Comparison of ENCODE assay signal across 8 cellular contexts in the genomic region with DNA sequence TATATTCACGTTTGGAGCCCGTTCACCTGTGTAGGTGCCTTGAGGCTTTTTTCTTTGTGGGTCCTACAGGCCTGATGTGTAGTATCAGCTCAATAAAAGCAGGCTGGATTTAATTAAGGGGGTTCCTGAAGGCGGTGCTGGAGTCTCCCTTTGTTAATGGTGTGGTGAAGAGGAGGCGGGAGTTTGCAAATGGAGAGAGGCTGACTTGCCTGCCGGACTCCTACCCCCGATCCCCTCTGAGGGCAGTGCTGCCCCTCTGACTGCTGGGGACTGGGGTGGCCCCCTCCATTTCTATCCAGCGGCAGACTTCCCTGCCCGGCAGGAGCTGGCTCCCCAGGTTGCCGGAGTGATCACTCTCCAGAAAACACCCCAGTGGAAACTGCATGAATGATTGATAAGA. TPM values are rescaled to one million over a fixed set of nuclear protein-coding genes. Genes with fewer than 3 reads are reported as not detected.
A peak's percentile ranks its signal among the peaks of the same experiment; 100 is the strongest.
DNase-seq lines count a peak whose midpoint lies in the region; ATAC-seq and TF ChIP-seq lines count a peak whose summit lies in the region.

No MANE protein-coding gene starts in this region.

- H3K27ac ChIP-seq in heart left ventricle = peak overlapping the region; percentile 59 to 96 (median 86)
- H3K27ac ChIP-seq in upper lobe of right lung = peak overlapping the region; percentile 36

- H3K36me3 Mint-ChIP-seq in chondrocyte (ENCODE audit: low read depth) = no peaks in the 10 kb centered on the region
- H3K36me3 Mint-ChIP-seq in naive thymus-derived CD8-positive, alpha-beta T cell = peaks cover 0 to 5% (median 0%) of the 10 kb centered on the region in 3 donors

- peak overlapping the region; percentile 83 for H3K27ac Mint-ChIP-seq in chondrocyte (ENCODE audit: unreplicated experiment)
- peak overlapping the region in 8 of 10 donors; percentile 28 to 89 (median 51) for H3K27ac Mint-ChIP-seq in naive thymus-derived CD8-positive, alpha-beta T cell

- no peak overlapping the region for H3K4me3 Mint-ChIP-seq in chondrocyte (ENCODE audit: unreplicated experiment)
- peak overlapping the region in 7 of 10 donors; percentile 15 to 66 (median 34) for H3K4me3 Mint-ChIP-seq in naive thymus-derived CD8-positive, alpha-beta T cell

- H3K36me3 ChIP-seq in heart left ventricle = peaks cover 0 to 22% (median 12%) of the 10 kb centered on the region in 9 donors
- H3K36me3 ChIP-seq in upper lobe of right lung = peaks cover 10% of the 10 kb centered on the region

- 50 to 73% (median 70%) methylated on average over 9 of the region's 9 CpGs for WGBS in heart left ventricle, 4 donors

- H3K27me3 ChIP-seq in heart left ventricle = no peaks in the 10 kb centered on the region
- no peaks in the 10 kb centered on the region for H3K27me3 ChIP-seq in upper lobe of right lung

- H3K4me3 ChIP-seq in heart left ventricle (no peak overlapping the region), upper lobe of right lung (no peak overlapping the region)

- no peaks in the 10 kb centered on the region for H3K9me3 ChIP-seq in heart left ventricle
- H3K9me3 ChIP-seq in upper lobe of right lung = no peaks in the 10 kb centered on the region

- H3K4me1 ChIP-seq in heart left ventricle (peaks cover 21 to 99% (median 86%) of the 10 kb centered on the region in 12 donors), upper lobe of right lung (peaks cover 69% of the 10 kb centered on the region)

- POLR2A ChIA-PET in naive thymus-derived CD8-positive, alpha-beta T cell (lab: Charles Lee) = interaction anchor here (0.6 kb wide), 1 partner anchor 87 kb away, joined by 4 read pairs; no protein-coding TSS in a partner anchor

- H3K4me1 Mint-ChIP-seq in chondrocyte (ENCODE audit: low read depth) = peaks cover 64% of the 10 kb centered on the region
- peaks cover 24 to 66% (median 46%) of the 10 kb centered on the region in 4 donors for H3K4me1 Mint-ChIP-seq in naive thymus-derived CD8-positive, alpha-beta T cell

- H3K27me3 Mint-ChIP-seq in chondrocyte (ENCODE audit: low read depth) = no peaks in the 10 kb centered on the region
- H3K27me3 Mint-ChIP-seq in naive thymus-derived CD8-positive, alpha-beta T cell = no peaks in the 10 kb centered on the region

- no peak for ATAC-seq in heart left ventricle
- ATAC-seq in naive thymus-derived CD8-positive, alpha-beta T cell = no peak
- ATAC-seq in upper lobe of right lung = no peak
- no peak for ATAC-seq in GM18520 (IDR thresholded peaks at IDR 0.05; ENCODE audit: unreplicated experiment)

- DNase-seq in heart left ventricle (no peak), cardiac septum (ENCODE audit: low spot score) (no peak), chondrocyte (ENCODE audit: low spot score) (no peak), upper lobe of right lung (no peak), AG08396 (ENCODE audit: low spot score) (no peak)
- no peak for DNase-seq in naive thymus-derived CD8-positive, alpha-beta T cell
- no peak for DNase-seq in activated CD4-positive, alpha-beta T cell treated with anti-CD3 and anti-CD28 coated beads, Interleukin-2, amount 50 U/mL, for 1 hour

- no peaks in the 10 kb centered on the region for H3K9me3 Mint-ChIP-seq in chondrocyte (ENCODE audit: low read depth)
- no peaks in the 10 kb centered on the region for H3K9me3 Mint-ChIP-seq in naive thymus-derived CD8-positive, alpha-beta T cell

- intact Hi-C loops in heart left ventricle (cut with DNase I) = loop anchor here in 3 of 10 donors (2.0 to 5.0 kb wide), 2 partner anchors 35 to 42 kb away; no protein-coding TSS in a partner anchor
- intact Hi-C loops in cardiac septum (cut with DNase I) = no loop called here
- intact Hi-C loops in upper lobe of right lung (cut with DNase I) = no loop called here

- TF ChIP-seq CTCF in heart left ventricle (IDR thresholded peaks at IDR 0.05) (no peak), chondrocyte (IDR thresholded peaks at IDR 0.05) (no peak), upper lobe of right lung (IDR thresholded peaks at IDR 0.05) (no peak)

- TF ChIP-seq POLR2A in heart left ventricle (IDR thresholded peaks at IDR 0.05) = no peak

RNA-seq across cellular contexts. Expression of gene ZMIZ1, which starts 45.1 kb away (rescaled TPM):
- total RNA-seq in heart left ventricle (10 to 100 TPM; 39.8 to 75.4 (median 50.5) TPM), cardiac septum (40.7 TPM), chondrocyte (46.2 to 74.6 TPM (median 48.7 TPM) in 3 replicates), upper lobe of right lung (84.7 TPM)
- polyA plus RNA-seq in heart left ventricle = 10 to 100 TPM; 19.7 to 45.7 TPM
- 10 to 100 TPM; 11.2 to 11.6 TPM for total RNA-seq in naive thymus-derived CD8-positive, alpha-beta T cell
- 1 to 10 TPM; 1.4 to 2.7 (median 2.6) TPM for polyA plus RNA-seq in naive thymus-derived CD8-positive, alpha-beta T cell
